ENCODE assay signal across 10 cellular contexts in genomic region chr11:128417607-128418324, GRCh38.
DNase-seq lines count a peak whose midpoint lies in the region; ATAC-seq, FAIRE-seq and TF ChIP-seq lines count a peak whose summit lies in the region.
"Had no signal": no experiment of that assay in that cellular context is flagged by ENCODE, and none has a peak within 500 bp of the region (broad histone marks: within the 10 kb centered on the region; RNA-seq: fewer than 3 reads in every experiment).

No MANE protein-coding gene starts in this region.

- DNase-seq in H54 (ENCODE audit: insufficient read length, low spot score) (no peak), astrocyte of the spinal cord (ENCODE audit: low read depth, low spot score) (peak; percentile 87), kidney tubule cell (ENCODE audit: low spot score) (peak; percentile 63), spleen (no peak), ascending aorta (ENCODE audit: low spot score in 2 of 2) (no peak)
- DNase-seq in stimulated activated CD4-positive, alpha-beta T cell treated with anti-CD3 and anti-CD28 coated beads, Interleukin-12 subunit alpha, Interleukin-12 subunit beta, amount 100 ng/mL, for 4 hours: no peak
- DNase-seq: activated CD4-positive, alpha-beta T cell treated with anti-CD3 and anti-CD28 coated beads, Interleukin-2, amount 50 U/mL, for 48 hours; activated naive CD8-positive, alpha-beta T cell treated with anti-CD3 and anti-CD28 coated beads, Interleukin-2, amount 10 ng/mL, durations not matched to agents 7 days and 5 days; NCI-H524 had no signal

- in situ Hi-C loops in astrocyte of the spinal cord (cut with HindIII; ENCODE audit: low sequenced_read_pairs): no loop called here

- ATAC-seq in HG02884 (IDR thresholded peaks at IDR 0.05; ENCODE audit: unreplicated experiment): no peak

- H3K4me1 ChIP-seq in spleen (peaks cover 0 to 47% (median 18%) of the 10 kb centered on the region in 6 donors), ascending aorta (no peaks in the 10 kb centered on the region)

- no peak overlapping the region for H3K4me3 ChIP-seq in astrocyte of the spinal cord (ENCODE audit: low read depth, low read length)
- no peak overlapping the region for H3K4me3 ChIP-seq in spleen
- H3K4me3 ChIP-seq in ascending aorta: no peak overlapping the region

- H3K9me3 ChIP-seq in spleen: no peaks in the 10 kb centered on the region
- H3K9me3 ChIP-seq in ascending aorta: no peaks in the 10 kb centered on the region

- H3K36me3 ChIP-seq in spleen (no peaks in the 10 kb centered on the region), ascending aorta (no peaks in the 10 kb centered on the region)

- TF ChIP-seq CTCF in astrocyte of the spinal cord (IDR thresholded peaks at IDR 0.05; ENCODE audit: low read depth, low read length) (no peak), spleen (IDR thresholded peaks at IDR 0.05 in 8 of 11, conservative IDR thresholded peaks at IDR 0.05 in 3 of 11) (no peak), ascending aorta (IDR thresholded peaks at IDR 0.05) (no peak)

- 54 to 70% (median 65%) methylated on average over 5 of the region's 5 CpGs for WGBS in spleen, 5 donors

- H3K27me3 ChIP-seq in spleen (replicated peaks in 1 of 7) (no peaks in the 10 kb centered on the region), ascending aorta (no peaks in the 10 kb centered on the region)

- intact Hi-C loops in spleen (cut with DNase I; ENCODE audit: low total_unique reads): no loop called here
- intact Hi-C loops in ascending aorta (cut with DNase I): no loop called here

- H3K27ac ChIP-seq in spleen (peak overlapping the region in 6 of 8 donors; percentile 3 to 70 (median 35)), ascending aorta (no peak overlapping the region)

- peak; percentile 67 for FAIRE-seq in H54 (lab: Jason Lieb, UNC)

- no peak for TF ChIP-seq POLR2A in H54 (IDR thresholded peaks at IDR 0.05; ENCODE audit: low read depth, low read length)
- no peak for TF ChIP-seq POLR2A in spleen (IDR thresholded peaks at IDR 0.05)

Comparison
In these comparisons a context has a peak if more than half of its experiments do, and no peak if none do; other contexts are left out.
1. DNase-seq: peak in astrocyte of the spinal cord (single experiment) and kidney tubule cell (single experiment); none in H54 (single experiment), spleen (single experiment), stimulated activated CD4-positive, alpha-beta T cell treated with anti-CD3 and anti-CD28 coated beads, Interleukin-12 subunit alpha, Interleukin-12 subunit beta, amount 100 ng/mL, for 4 hours (single experiment) and ascending aorta (0 of 2).
2. H3K27ac ChIP-seq: peak in spleen (6 of 8); none in ascending aorta (0 of 2).